Comparison of ENCODE assay signal across 19 cellular contexts in the genomic region with DNA sequence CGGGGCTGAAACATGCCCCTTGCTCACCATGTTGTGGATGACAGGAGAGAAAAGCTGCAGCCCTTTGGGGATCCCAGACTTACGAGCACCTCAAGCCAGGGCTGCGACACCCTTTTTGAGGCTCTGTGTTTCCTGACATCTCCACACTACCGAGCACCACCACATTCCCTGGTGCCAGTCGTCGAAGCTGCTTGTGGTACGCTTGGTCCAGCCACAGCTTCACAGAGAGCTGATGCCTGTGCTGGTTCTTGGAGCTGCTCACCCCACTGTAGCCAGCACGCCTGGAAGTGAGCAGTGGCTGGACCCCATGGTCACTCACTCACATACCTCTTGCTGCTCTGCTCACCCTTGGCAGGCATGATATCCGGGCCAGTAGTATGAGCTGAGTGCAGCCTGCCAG.
DNase-seq lines count a peak whose midpoint lies in the region; ATAC-seq, FAIRE-seq and TF ChIP-seq lines count a peak whose summit lies in the region.
"Had no signal": no experiment of that assay in that cellular context is flagged by ENCODE, and none has a peak within 500 bp of the region (broad histone marks: within the 10 kb centered on the region; RNA-seq: fewer than 3 reads in every experiment).

No MANE protein-coding gene starts in this region.

- DNase-seq in Right ventricle myocardium superior (peak; percentile 33), heart left ventricle (no peak), kidney (peak; percentile 49), sigmoid colon (peak; percentile 54), HFFc6 (no peak), NCI-H2196 (lab: John Stamatoyannopoulos, UW; ENCODE audit: unreplicated experiment) (no peak)
- DNase-seq: AML-193; CD8-positive, alpha-beta T cell; GM23248; HCEC 1CT had no signal

- H3K4me3 Mint-ChIP-seq in HFFc6: no peak overlapping the region
- H3K4me3 Mint-ChIP-seq: CD8-positive, alpha-beta T cell had no signal

- H3K27me3 ChIP-seq in heart left ventricle (no peaks in the 10 kb centered on the region), sigmoid colon (no peaks in the 10 kb centered on the region)

- H3K9me3 ChIP-seq in heart left ventricle (peaks cover 0 to 9% (median 0%) of the 10 kb centered on the region in 12 donors), kidney (ENCODE audit: control insufficient read depth in 1 of 2, low read length in 2 of 2) (no peaks in the 10 kb centered on the region), sigmoid colon (no peaks in the 10 kb centered on the region)
- H3K9me3 ChIP-seq: A549 had no signal

- no peak for TF ChIP-seq EP300 in sigmoid colon (IDR thresholded peaks at IDR 0.05)

- WGBS in heart left ventricle, 4 donors: 90 to 96% (median 90%) methylated on average over 9 of the region's 9 CpGs
- WGBS in sigmoid colon, 2 donors: 94 to 95% methylated on average over 9 of the region's 9 CpGs

- H3K4me3 ChIP-seq in heart left ventricle (no peak overlapping the region), kidney (ENCODE audit: low read length in 2 of 2) (no peak overlapping the region), sigmoid colon (no peak overlapping the region)
- H3K4me3 ChIP-seq: A549, GM23248 had no signal

- no peaks in the 10 kb centered on the region for H3K4me1 ChIP-seq in heart left ventricle
- no peaks in the 10 kb centered on the region for H3K4me1 ChIP-seq in kidney (ENCODE audit: control insufficient read depth in 1 of 2, insufficient read depth in 1 of 2, low read depth in 1 of 2, low read length in 2 of 2)
- no peaks in the 10 kb centered on the region for H3K4me1 ChIP-seq in sigmoid colon
- H3K4me1 ChIP-seq: A549 had no signal

- no peak overlapping the region for H3K27ac Mint-ChIP-seq in HFFc6
- H3K27ac Mint-ChIP-seq: CD8-positive, alpha-beta T cell had no signal

- no peaks in the 10 kb centered on the region for H3K9me3 Mint-ChIP-seq in HFFc6
- H3K9me3 Mint-ChIP-seq: CD8-positive, alpha-beta T cell had no signal

- intact Hi-C loops in Right ventricle myocardium superior (cut with DNase I): no loop called here
- intact Hi-C loops in heart left ventricle (cut with DNase I): no loop called here
- intact Hi-C loops in kidney (cut with DNase I): no loop called here
- intact Hi-C loops in sigmoid colon (cut with DNase I): no loop called here

- no peaks in the 10 kb centered on the region for H3K36me3 Mint-ChIP-seq in HFFc6 (ENCODE audit: low read depth)
- H3K36me3 Mint-ChIP-seq: CD8-positive, alpha-beta T cell had no signal

- H3K27ac ChIP-seq in heart left ventricle (no peak overlapping the region), kidney (ENCODE audit: low read depth in 2 of 2, low read length in 2 of 2) (no peak overlapping the region), sigmoid colon (no peak overlapping the region)
- H3K27ac ChIP-seq: 22Rv1, A549, C4-2B, GM23248 had no signal

- ATAC-seq in Right ventricle myocardium superior (ENCODE audit: poor library complexity) (no peak), heart left ventricle (no peak), GM18517 (IDR thresholded peaks at IDR 0.05; ENCODE audit: unreplicated experiment) (no peak)
- ATAC-seq: A549; CD8-positive, alpha-beta T cell; HepG2 had no signal

- no peak overlapping the region for H3K9ac ChIP-seq in kidney (ENCODE audit: low read length in 2 of 2)
- H3K9ac ChIP-seq: GM23248 had no signal

- no peaks in the 10 kb centered on the region for H3K27me3 Mint-ChIP-seq in HFFc6 (ENCODE audit: insufficient read depth)

- H3K4me1 Mint-ChIP-seq in HFFc6 (ENCODE audit: low read depth): no peaks in the 10 kb centered on the region

- TF ChIP-seq CTCF in heart left ventricle (IDR thresholded peaks at IDR 0.05) (no peak), kidney (IDR thresholded peaks at IDR 0.05; ENCODE audit: borderline replicate concordance, extremely low read depth, insufficient read depth) (no peak), sigmoid colon (IDR thresholded peaks at IDR 0.05) (no peak), HFFc6 (IDR thresholded peaks at IDR 0.05) (no peak)

- no peak for FAIRE-seq in kidney (lab: Jason Lieb, UNC)
- FAIRE-seq: A549, D721Med, G401.6, GM12891, H54, HepG2 had no signal

- H3K36me3 ChIP-seq in heart left ventricle (no peaks in the 10 kb centered on the region), kidney (ENCODE audit: control insufficient read depth in 1 of 2, insufficient read depth in 2 of 2, low read length in 2 of 2) (no peaks in the 10 kb centered on the region), sigmoid colon (no peaks in the 10 kb centered on the region)

- TF ChIP-seq POLR2A in heart left ventricle (IDR thresholded peaks at IDR 0.05): no peak
- TF ChIP-seq POLR2A in sigmoid colon (IDR thresholded peaks at IDR 0.05): no peak

Comparison
In these comparisons a context has a peak if more than half of its experiments do, and no peak if none do; other contexts are left out.
1. DNase-seq: peak in Right ventricle myocardium superior (single experiment), kidney (single experiment) and sigmoid colon (single experiment); none in heart left ventricle (0 of 5), HFFc6 (single experiment) and NCI-H2196 (single experiment).